In genomic region chr12:124557518-124558223, GRCh38 we compare ENCODE assay signal across 16 cellular contexts. TPM values are rescaled to one million over a fixed set of nuclear protein-coding genes. Genes with fewer than 3 reads are reported as not detected.
A peak's percentile ranks its signal among the peaks of the same experiment; 100 is the strongest.
DNase-seq lines count a peak whose midpoint lies in the region; ATAC-seq and TF ChIP-seq lines count a peak whose summit lies in the region.
"Had no signal": no experiment of that assay in that cellular context is flagged by ENCODE, and none has a peak within 500 bp of the region (broad histone marks: within the 10 kb centered on the region; RNA-seq: fewer than 3 reads in every experiment).

No MANE protein-coding gene starts in this region.

- ATAC-seq in upper lobe of right lung, result no peak
- ATAC-seq in HG02938 (IDR thresholded peaks at IDR 0.05; ENCODE audit: unreplicated experiment), result no peak
- ATAC-seq: activated CD4-positive, alpha-beta T cell treated with anti-CD3 and anti-CD28 coated beads for 36 hours; natural killer cell treated with Interleukin-12 subunit alpha and Interleukin-12 subunit beta and Interleukin-15 and Interleukin-18, amount 100 ng/mL, for 72 hours; stimulated activated naive CD8-positive, alpha-beta T cell treated with anti-CD3 and anti-CD28 coated beads, Interleukin-15, amount 100 ng/mL, for 72 hours had no signal

- H3K36me3 Mint-ChIP-seq in mesothelial cell of epicardium, result peaks cover 4% of the 10 kb centered on the region
- H3K36me3 Mint-ChIP-seq: natural killer cell treated with Interleukin-12 subunit alpha and Interleukin-12 subunit beta and Interleukin-15 and Interleukin-18, amount 100 ng/mL, for 72 hours had no signal

- no peak for TF ChIP-seq CTCF in mesothelial cell of epicardium (IDR thresholded peaks at IDR 0.05; ENCODE audit: unreplicated experiment)
- TF ChIP-seq CTCF in upper lobe of right lung (IDR thresholded peaks at IDR 0.05), result no peak

- H3K27ac ChIP-seq in upper lobe of right lung, result no peak overlapping the region

- no peaks in the 10 kb centered on the region for H3K9me3 ChIP-seq in upper lobe of right lung
- H3K9me3 ChIP-seq: A549 had no signal

- H3K36me3 ChIP-seq in upper lobe of right lung, result no peaks in the 10 kb centered on the region

- intact Hi-C loops in upper lobe of right lung (cut with DNase I), result no loop called here

- DNase-seq in NCI-H2081 (lab: John Stamatoyannopoulos, UW) (peak; percentile 76 to 88), NCI-H2081 treated with DMSO at 0.1 percent for 48 hours (lab: John Stamatoyannopoulos, UW) (no peak), astrocyte of the hippocampus (ENCODE audit: low read depth, low spot score) (peak; percentile 36), mesothelial cell of epicardium (ENCODE audit: low spot score in 2 of 2, unreplicated experiment in 2 of 2) (no peak), upper lobe of right lung (peak; percentile 50), HUDEP-2 (lab: John Stamatoyannopoulos, UW; ENCODE audit: unreplicated experiment in 76 of 76) (no peak)
- DNase-seq in stimulated activated naive CD4-positive, alpha-beta T cell (lab: John Stamatoyannopoulos, UW), result no peak
- DNase-seq: activated CD4-positive, alpha-beta T cell treated with anti-CD3 and anti-CD28 coated beads for 36 hours; activated effector memory CD4-positive, alpha-beta T cell treated with Interleukin-2 at 50 U/mL for 16 hours; HFFc6; NCI-H748 treated with DMSO at 0.1 percent for 48 hours; stimulated activated CD4-positive, alpha-beta T cell treated with anti-CD3 and anti-CD28 coated beads, Interleukin-2, amount 100 ng/mL, for 24 hours; stimulated activated naive CD8-positive, alpha-beta T cell treated with anti-CD3 and anti-CD28 coated beads, Interleukin-15, amount 100 ng/mL, for 72 hours had no signal

- no peaks in the 10 kb centered on the region for H3K27me3 ChIP-seq in upper lobe of right lung

- peaks cover 4% of the 10 kb centered on the region for H3K9me3 Mint-ChIP-seq in mesothelial cell of epicardium
- H3K9me3 Mint-ChIP-seq: natural killer cell treated with Interleukin-12 subunit alpha and Interleukin-12 subunit beta and Interleukin-15 and Interleukin-18, amount 100 ng/mL, for 72 hours; stimulated activated naive CD8-positive, alpha-beta T cell treated with anti-CD3 and anti-CD28 coated beads, Interleukin-15, amount 100 ng/mL, for 72 hours had no signal

- no peak overlapping the region for H3K4me3 Mint-ChIP-seq in mesothelial cell of epicardium
- H3K4me3 Mint-ChIP-seq: activated CD4-positive, alpha-beta T cell treated with anti-CD3 and anti-CD28 coated beads for 36 hours; HFFc6; natural killer cell treated with Interleukin-12 subunit alpha and Interleukin-12 subunit beta and Interleukin-15 and Interleukin-18, amount 100 ng/mL, for 72 hours; stimulated activated naive CD8-positive, alpha-beta T cell treated with anti-CD3 and anti-CD28 coated beads, Interleukin-15, amount 100 ng/mL, for 72 hours had no signal

- H3K27ac Mint-ChIP-seq in mesothelial cell of epicardium, result peak overlapping the region; percentile 66
- H3K27ac Mint-ChIP-seq: HFFc6; natural killer cell treated with Interleukin-12 subunit alpha and Interleukin-12 subunit beta and Interleukin-15 and Interleukin-18, amount 100 ng/mL, for 72 hours had no signal

- peaks cover 34% of the 10 kb centered on the region for H3K4me1 Mint-ChIP-seq in mesothelial cell of epicardium

- H3K4me3 ChIP-seq in upper lobe of right lung, result no peak overlapping the region
- H3K4me3 ChIP-seq: A549 had no signal

- H3K27me3 Mint-ChIP-seq in mesothelial cell of epicardium (ENCODE audit: low read depth), result no peaks in the 10 kb centered on the region
- H3K27me3 Mint-ChIP-seq: activated CD4-positive, alpha-beta T cell treated with anti-CD3 and anti-CD28 coated beads for 36 hours; natural killer cell treated with Interleukin-12 subunit alpha and Interleukin-12 subunit beta and Interleukin-15 and Interleukin-18, amount 100 ng/mL, for 72 hours; stimulated activated naive CD8-positive, alpha-beta T cell treated with anti-CD3 and anti-CD28 coated beads, Interleukin-15, amount 100 ng/mL, for 72 hours had no signal

- H3K4me1 ChIP-seq in upper lobe of right lung, result peaks cover 45% of the 10 kb centered on the region
- H3K4me1 ChIP-seq: A549 had no signal

RNA-seq across cellular contexts. Expression of gene NCOR2, which starts 9.7 kb away (rescaled TPM):
- total RNA-seq in mesothelial cell of epicardium, result 316 to 336 TPM (median 331 TPM) in 3 replicates
- total RNA-seq in upper lobe of right lung, result 336 TPM

Comparison
In these comparisons a context has a peak if more than half of its experiments do, and no peak if none do; other contexts are left out.
1. DNase-seq: peak in NCI-H2081 (2 of 2), astrocyte of the hippocampus (single experiment) and upper lobe of right lung (single experiment); none in NCI-H2081 treated with DMSO at 0.1 percent for 48 hours (single experiment), mesothelial cell of epicardium (0 of 2), stimulated activated naive CD4-positive, alpha-beta T cell (0 of 6) and HUDEP-2 (0 of 76).